ENCODE assay signal across 10 cellular contexts in the genomic region with DNA sequence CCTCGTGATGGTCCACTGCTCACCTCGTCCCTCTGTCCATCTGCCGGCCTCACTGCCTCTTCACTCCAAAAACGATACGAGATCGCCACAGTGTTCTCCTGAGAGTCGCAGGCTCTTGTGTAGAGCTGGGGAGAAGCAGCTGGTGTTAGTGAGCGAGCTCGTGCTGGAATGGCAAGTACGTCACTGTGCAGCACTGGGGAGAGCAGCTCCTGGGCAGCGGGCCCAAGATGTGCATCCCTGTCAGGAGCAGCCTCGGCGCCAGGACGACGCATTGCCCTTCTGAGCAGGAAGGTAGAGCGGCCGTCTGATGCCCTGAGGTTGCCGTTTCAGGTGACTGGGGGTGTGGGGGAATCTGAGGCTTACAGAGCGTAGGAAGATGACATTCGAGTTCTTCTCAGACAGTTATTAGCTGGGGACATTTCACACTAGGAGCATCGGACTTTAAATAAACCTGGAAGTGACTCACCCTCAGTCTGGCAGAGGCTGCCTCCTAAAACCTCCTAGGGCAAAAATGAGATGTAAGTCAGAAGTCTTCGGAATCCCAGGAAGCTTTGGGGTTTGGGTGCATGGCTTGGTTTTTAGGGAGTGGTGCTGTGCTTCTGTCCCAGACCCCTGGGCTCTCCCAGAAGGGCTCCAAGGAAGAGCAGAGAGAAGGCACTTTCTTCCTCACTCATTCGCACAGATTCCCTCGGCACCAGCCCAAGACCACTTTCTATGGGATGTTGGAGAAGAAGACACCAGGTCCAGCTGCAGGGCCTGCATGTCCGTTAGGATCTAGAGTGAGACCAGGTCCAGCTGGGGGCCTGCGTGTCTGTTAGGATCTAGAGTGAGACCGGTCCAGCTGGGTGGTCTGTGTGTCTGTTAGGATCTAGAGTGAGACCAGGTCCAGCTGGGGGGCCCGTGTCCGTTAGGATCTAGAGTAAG. TPM values are rescaled to one million over a fixed set of nuclear protein-coding genes. Genes with fewer than 3 reads are reported as not detected.
DNase-seq lines count a peak whose midpoint lies in the region; ATAC-seq and TF ChIP-seq lines count a peak whose summit lies in the region.
"Had no signal": no experiment of that assay in that cellular context is flagged by ENCODE, and none has a peak within 500 bp of the region (broad histone marks: within the 10 kb centered on the region; RNA-seq: fewer than 3 reads in every experiment).

No MANE protein-coding gene starts in this region.

- peak; percentile 31; the same call in 1 of the 3 replicates for ATAC-seq in RWPE2 (ENCODE audit: low read depth)

- H3K4me3 ChIP-seq in RWPE2 (ENCODE audit: severe bottlenecking) = no peak overlapping the region
- H3K4me3 ChIP-seq in spleen = no peak overlapping the region

- H3K9me3 ChIP-seq in RWPE2 (ENCODE audit: severe bottlenecking) = no peaks in the 10 kb centered on the region
- no peaks in the 10 kb centered on the region for H3K9me3 ChIP-seq in spleen

- 75 to 87% (median 82%) methylated on average over 20 to 28 of the region's 29 CpGs for WGBS in spleen, 5 donors

- H3K36me3 ChIP-seq in RWPE2 (ENCODE audit: low read depth) (no peaks in the 10 kb centered on the region), spleen (peaks cover 0 to 6% (median 0%) of the 10 kb centered on the region in 6 donors)

- TF ChIP-seq CTCF in RWPE2 (IDR thresholded peaks at IDR 0.05; ENCODE audit: poor library complexity, severe bottlenecking) (no peak), spleen (IDR thresholded peaks at IDR 0.05 in 8 of 11, conservative IDR thresholded peaks at IDR 0.05 in 3 of 11) (no peak)

- intact Hi-C loops in spleen (cut with DNase I; ENCODE audit: low total_unique reads) = no loop called here

- DNase-seq in activated CD4-positive, CD25-positive, alpha-beta regulatory T cell treated with anti-CD3 and anti-CD28 coated beads, Interleukin-2, amount 50 U/mL, for 72 hours = peak; percentile 18
- no peak for DNase-seq in activated CD4-positive, CD25-positive, alpha-beta regulatory T cell (lab: John Stamatoyannopoulos, UW)
- DNase-seq in RWPE2 (ENCODE audit: low spot score) = peak; percentile 38
- peak; percentile 10 for DNase-seq in fibroblast of the conjunctiva (ENCODE audit: low read depth)
- peak; percentile 64 for DNase-seq in spleen
- DNase-seq in HUDEP-2 (lab: John Stamatoyannopoulos, UW; ENCODE audit: unreplicated experiment in 76 of 76) = no peak
- no peak for DNase-seq in iPS-NIHi11 (ENCODE audit: low spot score)
- DNase-seq in erythroblast (lab: John Stamatoyannopoulos, UW) = no peak
- DNase-seq: dermis blood vessel endothelial cell; stimulated activated CD4-positive, alpha-beta T cell treated with anti-CD3 and anti-CD28 coated beads, Interleukin-12 subunit alpha, Interleukin-12 subunit beta, amount 100 ng/mL, for 4 hours had no signal

- H3K27ac ChIP-seq in RWPE2 (ENCODE audit: poor library complexity, severe bottlenecking) (no peak overlapping the region), spleen (no peak overlapping the region)

- H3K27me3 ChIP-seq in RWPE2 (ENCODE audit: insufficient read depth, poor library complexity, severe bottlenecking) (peaks cover 40% of the 10 kb centered on the region), spleen (replicated peaks in 1 of 7) (peaks cover 0 to 17% (median 0%) of the 10 kb centered on the region in 7 donors)

- H3K4me1 ChIP-seq in RWPE2 (ENCODE audit: insufficient read depth, poor library complexity, severe bottlenecking) = no peaks in the 10 kb centered on the region
- peaks cover under 1 to 40% (median 15%) of the 10 kb centered on the region in 6 donors for H3K4me1 ChIP-seq in spleen

- no peak for TF ChIP-seq POLR2A in spleen (IDR thresholded peaks at IDR 0.05)
- TF ChIP-seq POLR2A in erythroblast (IDR thresholded peaks at IDR 0.05; ENCODE audit: low read length) = no peak

RNA-seq across cellular contexts. Expression of a gene that starts 31.2 kb away (rescaled TPM):
- 10 to 100 TPM in 6 of 7 donors, 1 to 10 TPM in 1; 5.8 to 31.6 (median 18.4) TPM for total RNA-seq in spleen
- 10 to 100 TPM in 2 of 3 donors, 1 to 10 TPM in 1; 4.2 to 16.4 (median 10.5) TPM for polyA plus RNA-seq in spleen
- total RNA-seq: dermis blood vessel endothelial cell had no signal

Comparison
In these comparisons a context has a peak if more than half of its experiments do, and no peak if none do; other contexts are left out.
1. DNase-seq: peak in activated CD4-positive, CD25-positive, alpha-beta regulatory T cell treated with anti-CD3 and anti-CD28 coated beads, Interleukin-2, amount 50 U/mL, for 72 hours (single experiment), RWPE2 (single experiment), fibroblast of the conjunctiva (single experiment) and spleen (single experiment); none in activated CD4-positive, CD25-positive, alpha-beta regulatory T cell (0 of 4), HUDEP-2 (0 of 76), iPS-NIHi11 (single experiment) and erythroblast (0 of 2).